Comparison of ENCODE assay signal across 8 cellular contexts in the genomic region with DNA sequence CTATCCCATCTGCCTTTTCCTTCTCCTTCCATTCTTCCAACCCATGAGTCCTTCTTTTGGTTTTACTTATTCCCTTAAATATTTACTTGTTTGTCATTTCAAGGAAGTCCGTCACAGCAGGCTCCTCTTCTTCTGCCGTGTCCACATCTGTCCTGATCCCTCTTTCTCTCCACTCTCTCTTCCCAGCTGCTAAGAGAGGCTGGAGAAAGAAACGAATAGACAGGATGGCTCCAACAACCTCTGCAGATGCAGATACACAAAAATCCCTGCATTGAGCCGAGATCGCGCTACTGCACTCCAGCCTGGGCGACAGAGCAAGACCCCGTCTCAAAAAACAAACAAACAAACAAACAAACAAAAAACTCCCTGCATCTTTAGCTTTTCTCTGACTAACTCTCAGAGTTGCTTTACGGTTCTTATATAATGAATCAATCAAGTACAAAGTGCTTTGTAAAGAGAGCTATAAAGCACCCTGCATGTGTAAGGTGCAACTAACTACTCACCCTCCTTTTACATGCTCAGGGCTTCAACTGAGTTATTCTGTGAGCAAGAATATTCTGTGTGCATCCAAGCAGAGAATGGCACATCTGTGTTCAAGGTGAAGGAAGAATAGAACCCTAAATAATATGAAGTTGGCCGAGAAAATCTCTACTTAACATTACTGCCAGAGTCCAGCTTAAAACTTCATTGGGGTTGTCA. TPM values are rescaled to one million over a fixed set of nuclear protein-coding genes. Genes with fewer than 3 reads are reported as not detected.
DNase-seq lines count a peak whose midpoint lies in the region; ATAC-seq and TF ChIP-seq lines count a peak whose summit lies in the region.

No MANE protein-coding gene starts in this region.

- DNase-seq in heart left ventricle: no peak
- DNase-seq in left ventricle myocardium superior: no peak
- DNase-seq in medulla oblongata (ENCODE audit: extremely low spot score): peak; percentile 33
- no peak for DNase-seq in uterus
- no peak for DNase-seq in epidermal melanocyte (ENCODE audit: insufficient read length, low spot score)
- no peak for DNase-seq in stimulated activated naive CD4-positive, alpha-beta T cell (lab: John Stamatoyannopoulos, UW)

- H3K36me3 ChIP-seq in heart left ventricle (no peaks in the 10 kb centered on the region), uterus (no peaks in the 10 kb centered on the region)

- H3K9me3 ChIP-seq in heart left ventricle (peaks cover 0 to 11% (median 0%) of the 10 kb centered on the region in 12 donors), uterus (no peaks in the 10 kb centered on the region)

- H3K4me1 ChIP-seq in heart left ventricle: peaks cover 0 to 39% (median 24%) of the 10 kb centered on the region in 12 donors
- H3K4me1 ChIP-seq in uterus: no peaks in the 10 kb centered on the region

- H3K4me3 ChIP-seq in heart left ventricle (peak overlapping the region; percentile 69 to 93 (median 82)), uterus (no peak overlapping the region)

- no peaks in the 10 kb centered on the region for H3K27me3 ChIP-seq in heart left ventricle
- no peaks in the 10 kb centered on the region for H3K27me3 ChIP-seq in uterus

- no peak for TF ChIP-seq CTCF in heart left ventricle (IDR thresholded peaks at IDR 0.05)
- no peak for TF ChIP-seq CTCF in uterus (IDR thresholded peaks at IDR 0.05)

- WGBS in heart left ventricle, 4 donors: 77 to 82% (median 81%) methylated on average over 10 of the region's 10 CpGs

- ATAC-seq in heart left ventricle (no peak), left ventricle myocardium superior (no peak), GM21381 (IDR thresholded peaks at IDR 0.05; ENCODE audit: unreplicated experiment) (no peak)

- TF ChIP-seq POLR2A in heart left ventricle (IDR thresholded peaks at IDR 0.05): no peak
- TF ChIP-seq POLR2A in uterus (IDR thresholded peaks at IDR 0.05): no peak

- intact Hi-C loops in heart left ventricle (cut with DNase I): loop anchor here in 1 of 10 donors (10.0 kb wide), 2 partner anchors 207 to 307 kb away; partner anchors contain the start of genes GNG5 and SPATA1
- intact Hi-C loops in left ventricle myocardium superior (cut with micrococcal nuclease): no loop called here
- intact Hi-C loops in uterus (cut with DNase I; ENCODE audit: low total_unique reads): no loop called here

- H3K27ac ChIP-seq in heart left ventricle (peak overlapping the region in 7 of 12 donors; percentile 83 to 92 (median 87)), angular gyrus (ENCODE audit: low read depth, low read length) (peak overlapping the region; percentile 57), uterus (peak overlapping the region; percentile 82 to 90)

RNA-seq across cellular contexts. Expression of gene SAMD13, which starts 3.8 kb away (rescaled TPM):
- total RNA-seq in heart left ventricle (1 to 10 TPM in 7 of 9 donors, under 1 TPM in 1, not detected in 1; 0.40 to 3.0 (median 1.7) TPM), left ventricle myocardium superior (1.7 TPM), uterus (1 to 10 TPM in 2 of 4 donors, under 1 TPM in 1, not detected in 1; 0.77 to 5.7 (median 1.8) TPM)
- under 1 TPM; 0.42 to 0.84 TPM for polyA plus RNA-seq in heart left ventricle

Comparison
In these comparisons a context has a peak if more than half of its experiments do, and no peak if none do; other contexts are left out.
1. H3K4me3 ChIP-seq: peak in heart left ventricle (12 of 12); none in uterus (0 of 2).
2. Peak in every context shown above with its lines, with median percentiles within 50 percentile points of each other: H3K27ac ChIP-seq.